ENCODE assay signal across 10 cellular contexts in genomic region chr22:32904044-32904443, GRCh38.
DNase-seq lines count a peak whose midpoint lies in the region; ATAC-seq and TF ChIP-seq lines count a peak whose summit lies in the region.
"Had no signal": no experiment of that assay in that cellular context is flagged by ENCODE, and none has a peak within 500 bp of the region (broad histone marks: within the 10 kb centered on the region; RNA-seq: fewer than 3 reads in every experiment).

No MANE protein-coding gene starts in this region.

- no peaks in the 10 kb centered on the region for H3K36me3 Mint-ChIP-seq in mesothelial cell of epicardium
- H3K36me3 Mint-ChIP-seq in activated naive CD4-positive, alpha-beta T cell treated with anti-CD3 and anti-CD28 coated beads, Interleukin-2, amount 50 U/mL, for 72 hours: no peaks in the 10 kb centered on the region

- in situ Hi-C loops in T47D (cut with HindIII; ENCODE audit: low pct_unique_long_range_greater_than_20kb, low sequenced_read_pairs): no loop called here

- ATAC-seq in GM19467 (IDR thresholded peaks at IDR 0.05; ENCODE audit: unreplicated experiment) (no peak), GM21576 (IDR thresholded peaks at IDR 0.05; ENCODE audit: unreplicated experiment) (no peak)
- no peak for ATAC-seq in activated naive CD4-positive, alpha-beta T cell treated with anti-CD3 and anti-CD28 coated beads, Interleukin-2, amount 50 U/mL, for 72 hours

- no peaks in the 10 kb centered on the region for H3K9me3 Mint-ChIP-seq in mesothelial cell of epicardium
- no peaks in the 10 kb centered on the region for H3K9me3 Mint-ChIP-seq in activated naive CD4-positive, alpha-beta T cell treated with anti-CD3 and anti-CD28 coated beads, Interleukin-2, amount 50 U/mL, for 72 hours
- H3K9me3 Mint-ChIP-seq: dendritic cell treated with granulocyte-macrophage colony-stimulating factor and Interleukin-4, amounts not matched to agents 40 ng/mL and 50 ng/mL, for 4 days had no signal

- no peak overlapping the region for H3K4me3 ChIP-seq in LNCaP clone FGC (ENCODE audit: low read depth, low read length)
- H3K4me3 ChIP-seq: SK-N-MC had no signal

- peak; percentile 46 for DNase-seq in ELF-1 (ENCODE audit: low read depth, low spot score)
- DNase-seq in LNCaP clone FGC (ENCODE audit: low read depth): peak; percentile 19
- peak; percentile 2 to 63 for DNase-seq in T47D (ENCODE audit: low read depth in 1 of 2, low spot score in 1 of 2)
- DNase-seq in mesothelial cell of epicardium (ENCODE audit: low spot score in 2 of 2, unreplicated experiment in 2 of 2): no peak
- DNase-seq in NCI-H2196 (lab: John Stamatoyannopoulos, UW; ENCODE audit: unreplicated experiment): no peak
- DNase-seq in activated naive CD4-positive, alpha-beta T cell treated with anti-CD3 and anti-CD28 coated beads, Interleukin-2, amount 50 U/mL, for 72 hours (ENCODE audit: low spot score in 2 of 2): no peak

- H3K4me1 Mint-ChIP-seq in mesothelial cell of epicardium: peaks cover 9% of the 10 kb centered on the region

- H3K27ac Mint-ChIP-seq in mesothelial cell of epicardium: peak overlapping the region; percentile 4
- H3K27ac Mint-ChIP-seq in activated naive CD4-positive, alpha-beta T cell treated with anti-CD3 and anti-CD28 coated beads, Interleukin-2, amount 50 U/mL, for 72 hours: no peak overlapping the region
- H3K27ac Mint-ChIP-seq: dendritic cell treated with granulocyte-macrophage colony-stimulating factor and Interleukin-4, amounts not matched to agents 40 ng/mL and 50 ng/mL, for 4 days had no signal

- TF ChIP-seq CTCF in LNCaP clone FGC (IDR thresholded peaks at IDR 0.05; ENCODE audit: control insufficient read depth, extremely low read depth, insufficient read depth) (no peak), mesothelial cell of epicardium (IDR thresholded peaks at IDR 0.05; ENCODE audit: unreplicated experiment) (no peak)

- no peaks in the 10 kb centered on the region for H3K27me3 Mint-ChIP-seq in mesothelial cell of epicardium (ENCODE audit: low read depth)
- H3K27me3 Mint-ChIP-seq: dendritic cell treated with granulocyte-macrophage colony-stimulating factor and Interleukin-4, amounts not matched to agents 40 ng/mL and 50 ng/mL, for 4 days had no signal

- no peak overlapping the region for H3K4me3 Mint-ChIP-seq in mesothelial cell of epicardium
- H3K4me3 Mint-ChIP-seq: dendritic cell treated with granulocyte-macrophage colony-stimulating factor and Interleukin-4, amounts not matched to agents 40 ng/mL and 50 ng/mL, for 4 days had no signal

Comparison
In these comparisons a context has a peak if more than half of its experiments do, and no peak if none do; other contexts are left out.
1. DNase-seq: peak in ELF-1 (single experiment), LNCaP clone FGC (single experiment) and T47D (2 of 2); none in mesothelial cell of epicardium (0 of 2), NCI-H2196 (single experiment) and activated naive CD4-positive, alpha-beta T cell treated with anti-CD3 and anti-CD28 coated beads, Interleukin-2, amount 50 U/mL, for 72 hours (0 of 2).